ENCODE assay signal across 10 cellular contexts in genomic region chr1:66278260-66279046, GRCh38.
A peak's percentile ranks its signal among the peaks of the same experiment; 100 is the strongest.
DNase-seq lines count a peak whose midpoint lies in the region; ATAC-seq, FAIRE-seq and TF ChIP-seq lines count a peak whose summit lies in the region.
"Had no signal": no experiment of that assay in that cellular context is flagged by ENCODE, and none has a peak within 500 bp of the region (broad histone marks: within the 10 kb centered on the region; RNA-seq: fewer than 3 reads in every experiment).

No MANE protein-coding gene starts in this region.

- H3K9ac ChIP-seq in H1 (replicated peaks in 1 of 4; ENCODE audit: extremely low read depth in 1 of 4, low read depth in 3 of 4, low read length in 3 of 4): no peak overlapping the region
- H3K9ac ChIP-seq: parathyroid adenoma had no signal

- FAIRE-seq in H1 (lab: Jason Lieb, UNC): no peak
- FAIRE-seq: RCC 7860 had no signal

- POLR2A ChIA-PET in H1 (lab: Charles Lee; ENCODE audit: partially characterized antibody): no interaction called here
- POLR2A ChIA-PET in activated CD4-positive, alpha-beta T cell treated with anti-CD3 and anti-CD28 coated beads for 36 hours (lab: Charles Lee): interaction anchor here (0.7 to 1.2 kb wide), 2 partner anchors 14 to 31 kb away, joined by 3 read pairs; no protein-coding TSS in a partner anchor

- no peak overlapping the region for H3K27ac ChIP-seq in H1 (ENCODE audit: low read depth, low read length)
- H3K27ac ChIP-seq in suprapubic skin: peak overlapping the region; percentile 43
- H3K27ac ChIP-seq: parathyroid adenoma had no signal

- no peaks in the 10 kb centered on the region for H3K27me3 Mint-ChIP-seq in activated naive CD4-positive, alpha-beta T cell treated with anti-CD3 and anti-CD28 coated beads, Interleukin-2, amount 10 ng/mL, durations not matched to agents 7 days and 5 days
- H3K27me3 Mint-ChIP-seq in activated CD4-positive, alpha-beta T cell treated with anti-CD3 and anti-CD28 coated beads for 36 hours: no peaks in the 10 kb centered on the region

- no peak overlapping the region for H2BK20ac ChIP-seq in H1 (ENCODE audit: low read length)

- no peaks in the 10 kb centered on the region for H3K9me3 Mint-ChIP-seq in activated naive CD4-positive, alpha-beta T cell treated with anti-CD3 and anti-CD28 coated beads, Interleukin-2, amount 10 ng/mL, durations not matched to agents 7 days and 5 days
- peaks cover 2% of the 10 kb centered on the region for H3K9me3 Mint-ChIP-seq in activated CD4-positive, alpha-beta T cell treated with anti-CD3 and anti-CD28 coated beads for 36 hours (ENCODE audit: low read depth)

- no peaks in the 10 kb centered on the region for H3K79me2 ChIP-seq in H1 (ENCODE audit: control insufficient read depth in 1 of 2, insufficient read depth in 2 of 2, low read length in 2 of 2)
- H3K79me2 ChIP-seq: parathyroid adenoma had no signal

- H2AK5ac ChIP-seq in H1 (ENCODE audit: low read depth, low read length): 0 out of 2 replicates have a peak overlapping the region, but pooled peaks have one; percentile 7

- TF ChIP-seq POLR2A in H1 (IDR thresholded peaks at IDR 0.05; ENCODE audit: control extremely low read depth in 1 of 2, low read depth in 2 of 2, low read length in 2 of 2) (no peak), suprapubic skin (IDR thresholded peaks at IDR 0.05) (no peak)

- no peak overlapping the region; the same call in 1 of the 2 replicates for H2BK15ac ChIP-seq in H1 (ENCODE audit: low read length)

- CTCF ChIA-PET in activated naive CD4-positive, alpha-beta T cell treated with anti-CD3 and anti-CD28 coated beads, Interleukin-2, amount 10 ng/mL, durations not matched to agents 7 days and 5 days (lab: Charles Lee): interaction anchor here (1.6 kb wide), 2 partner anchors 26 to 53 kb away, joined by 5 to 6 read pairs; no protein-coding TSS in a partner anchor
- CTCF ChIA-PET in H1 (lab: Charles Lee; ENCODE audit: partially characterized antibody): interaction anchor here (0.5 to 1.5 kb wide), 4 partner anchors 16 to 447 kb away, joined by 3 to 8 read pairs (median 4); no protein-coding TSS in a partner anchor
- CTCF ChIA-PET in activated CD4-positive, alpha-beta T cell treated with anti-CD3 and anti-CD28 coated beads for 36 hours (lab: Charles Lee): interaction anchor here (0.7 to 1.8 kb wide), 7 partner anchors 13 to 158 kb away, joined by 3 to 5 read pairs (median 4); no protein-coding TSS in a partner anchor

- peak overlapping the region; percentile 27 for H3K4me3 Mint-ChIP-seq in activated naive CD4-positive, alpha-beta T cell treated with anti-CD3 and anti-CD28 coated beads, Interleukin-2, amount 10 ng/mL, durations not matched to agents 7 days and 5 days
- H3K4me3 Mint-ChIP-seq in activated CD4-positive, alpha-beta T cell treated with anti-CD3 and anti-CD28 coated beads for 36 hours: no peak overlapping the region

- H2BK120ac ChIP-seq in H1 (replicated peaks; ENCODE audit: low read depth, low read length): no peak overlapping the region

- no peaks in the 10 kb centered on the region for H3K27me3 ChIP-seq in H1 (replicated peaks in 1 of 4; ENCODE audit: control insufficient read depth in 3 of 4, extremely low read depth in 1 of 4, insufficient read depth in 3 of 4, low read length in 3 of 4)
- no peaks in the 10 kb centered on the region for H3K27me3 ChIP-seq in suprapubic skin

- peaks cover 2 to 5% (median 3%) of the 10 kb centered on the region in 4 experiments; a peak in 3 of 7 replicates for H3K4me1 ChIP-seq in H1 (replicated peaks in 1 of 4; ENCODE audit: control insufficient read depth in 3 of 4, insufficient read depth in 4 of 4, low read length in 3 of 4)
- H3K4me1 ChIP-seq in suprapubic skin: peaks cover 38% of the 10 kb centered on the region
- H3K4me1 ChIP-seq: parathyroid adenoma had no signal

- no peak for TF ChIP-seq RAD21 in H1 (IDR thresholded peaks at IDR 0.05 in 1 of 2, conservative IDR thresholded peaks at IDR 0.05 in 1 of 2; ENCODE audit: low read depth in 2 of 2, low read length in 2 of 2)

- TF ChIP-seq CTCF in H1 (IDR thresholded peaks at IDR 0.05; ENCODE audit: control extremely low read depth in 1 of 3, insufficient read depth in 1 of 3, low read depth in 1 of 3, low read length in 3 of 3) (no peak), suprapubic skin (IDR thresholded peaks at IDR 0.05) (no peak)

- H3K14ac ChIP-seq in H1 (ENCODE audit: insufficient read length): no peak overlapping the region

- DNase-seq in activated naive CD4-positive, alpha-beta T cell treated with anti-CD3 and anti-CD28 coated beads, Interleukin-2, amount 10 ng/mL, durations not matched to agents 7 days and 5 days: no peak
- no peak for DNase-seq in activated naive CD4-positive, alpha-beta T cell treated with anti-CD3 and anti-CD28 coated beads, Interleukin-2, amount 50 U/mL, for 16 hours
- DNase-seq in NCI-H1694 (lab: John Stamatoyannopoulos, UW) (peak; percentile 67), H1 (ENCODE audit: low read depth in 1 of 2, low spot score in 2 of 2) (no peak), suprapubic skin (ENCODE audit: low spot score in 2 of 2) (no peak), retina (no peak)
- DNase-seq in activated CD4-positive, alpha-beta T cell treated with anti-CD3 and anti-CD28 coated beads for 36 hours: no peak

- 82% methylated on average over 7 of the region's 7 CpGs; no CpG with 5 or more reads in 1 of the 2 experiments for WGBS in H1 (ENCODE audit: extremely low coverage in 1 of 2, insufficient coverage in 1 of 2, insufficient read length in 1 of 2, insufficient replicate concordance in 2 of 2, low coverage in 1 of 2, low lambda C conversion rate in 2 of 2, missing lambda C conversion rate in 1 of 2), 2 experiments
- WGBS in suprapubic skin: 45% methylated on average over 7 of the region's 7 CpGs

- H3K79me1 ChIP-seq in H1 (ENCODE audit: low read depth, low read length): no peaks in the 10 kb centered on the region

- peak overlapping the region; percentile 99 for H2AFZ ChIP-seq in H1 (ENCODE audit: low read length)
- H2AFZ ChIP-seq: parathyroid adenoma had no signal

- H2BK12ac ChIP-seq in H1 (ENCODE audit: low read depth, low read length): no peak overlapping the region

- H3K36me3 Mint-ChIP-seq in activated naive CD4-positive, alpha-beta T cell treated with anti-CD3 and anti-CD28 coated beads, Interleukin-2, amount 10 ng/mL, durations not matched to agents 7 days and 5 days: peaks cover 11% of the 10 kb centered on the region
- peaks cover 1% of the 10 kb centered on the region for H3K36me3 Mint-ChIP-seq in activated CD4-positive, alpha-beta T cell treated with anti-CD3 and anti-CD28 coated beads for 36 hours (ENCODE audit: low read depth)

- H4K8ac ChIP-seq in H1 (ENCODE audit: extremely low read depth, insufficient read depth, low read length): no peak overlapping the region

- H4K91ac ChIP-seq in H1 (replicated peaks; ENCODE audit: insufficient read length, low read length): no peak overlapping the region

- peaks cover 95% of the 10 kb centered on the region for H3K4me1 Mint-ChIP-seq in activated naive CD4-positive, alpha-beta T cell treated with anti-CD3 and anti-CD28 coated beads, Interleukin-2, amount 10 ng/mL, durations not matched to agents 7 days and 5 days
- H3K4me1 Mint-ChIP-seq in activated CD4-positive, alpha-beta T cell treated with anti-CD3 and anti-CD28 coated beads for 36 hours: peaks cover 91% of the 10 kb centered on the region

- intact Hi-C loops in activated CD4-positive, alpha-beta T cell treated with anti-CD3 and anti-CD28 coated beads for 36 hours (cut with DNase I, micrococcal nuclease): loop anchor here (10.0 kb wide), 2 partner anchors 656 to 1314 kb away; partner anchors contain the start of gene JAK1 (in 1 of the 2)

- H3K27ac Mint-ChIP-seq in activated naive CD4-positive, alpha-beta T cell treated with anti-CD3 and anti-CD28 coated beads, Interleukin-2, amount 10 ng/mL, durations not matched to agents 7 days and 5 days: peak overlapping the region; percentile 79
- H3K27ac Mint-ChIP-seq in activated CD4-positive, alpha-beta T cell treated with anti-CD3 and anti-CD28 coated beads for 36 hours: no peak overlapping the region

- H4K20me1 ChIP-seq in H1 (replicated peaks in 1 of 2; ENCODE audit: control insufficient read depth in 1 of 2, insufficient read depth in 2 of 2, low read length in 2 of 2): no peaks in the 10 kb centered on the region

- no peak overlapping the region for H3K4me3 ChIP-seq in H1 (ENCODE audit: extremely low read depth in 1 of 4, insufficient read depth in 2 of 4, low read depth in 3 of 4, low read length in 4 of 4)
- H3K4me3 ChIP-seq in suprapubic skin: no peak overlapping the region

- peak overlapping the region; percentile 36 for H3K4ac ChIP-seq in H1 (replicated peaks; ENCODE audit: insufficient read length, low read depth, low read length)

- no peak overlapping the region for H3K56ac ChIP-seq in H1 (replicated peaks; ENCODE audit: insufficient read length, low read depth, low read length)

- no peak overlapping the region for H3K23ac ChIP-seq in H1 (ENCODE audit: insufficient read length)

- H3K18ac ChIP-seq in H1 (ENCODE audit: extremely low read depth, low read length): 0 out of 2 replicates have a peak overlapping the region, but pooled peaks have one; percentile 16

- no peak overlapping the region for H2BK5ac ChIP-seq in H1 (ENCODE audit: low read depth, low read length)

- H3K9me3 ChIP-seq in H1 (ENCODE audit: insufficient read depth in 2 of 2, low read depth in 1 of 2, low read length in 1 of 2): no peaks in the 10 kb centered on the region
- no peaks in the 10 kb centered on the region for H3K9me3 ChIP-seq in suprapubic skin

- no peak for ATAC-seq in GM21423 (IDR thresholded peaks at IDR 0.05; ENCODE audit: unreplicated experiment)
- no peak for ATAC-seq in activated CD4-positive, alpha-beta T cell treated with anti-CD3 and anti-CD28 coated beads for 36 hours

- no peak overlapping the region for H4K5ac ChIP-seq in H1 (ENCODE audit: insufficient read length, low read depth, low read length)

- TF ChIP-seq EP300 in H1 (IDR thresholded peaks at IDR 0.05; ENCODE audit: borderline replicate concordance in 1 of 2, low read depth in 2 of 2, low read length in 2 of 2): no peak
- TF ChIP-seq EP300 in suprapubic skin (IDR thresholded peaks at IDR 0.05): no peak

- peaks cover 2% of the 10 kb centered on the region; the same call in 1 of the 2 replicates for H3K23me2 ChIP-seq in H1 (ENCODE audit: low read depth, low read length)

- H3K36me3 ChIP-seq in H1 (ENCODE audit: control insufficient read depth in 2 of 4, insufficient read depth in 4 of 4, low read length in 3 of 4) (no peaks in the 10 kb centered on the region; a peak in 1 of 8 replicates), suprapubic skin (no peaks in the 10 kb centered on the region)

- no peak overlapping the region for H3K4me2 ChIP-seq in H1 (ENCODE audit: insufficient read depth in 1 of 2, low read depth in 2 of 2, low read length in 2 of 2)

TF ChIP-seq in H1, 55 proteins besides CTCF, POLR2A, EP300 and RAD21 (continues in another document):
- TF ChIP-seq RBBP5 (IDR thresholded peaks at IDR 0.05; ENCODE audit: borderline replicate concordance, low read depth, low read length) (no peak), POU5F1 (IDR thresholded peaks at IDR 0.05; ENCODE audit: low read depth, low read length) (no peak), ZNF274 (IDR thresholded peaks at IDR 0.05; ENCODE audit: borderline replicate concordance, extremely low read depth, low read length) (no peak), EGR1 (IDR thresholded peaks at IDR 0.05; ENCODE audit: borderline replicate concordance, low read depth, low read length) (no peak), GTF2F1 (IDR thresholded peaks at IDR 0.05; ENCODE audit: borderline replicate concordance, low read depth, low read length) (no peak)
